ENCODE assay signal across 8 cellular contexts in genomic region chr2:47173986-47174730, GRCh38. TPM values are rescaled to one million over a fixed set of nuclear protein-coding genes. Genes with fewer than 3 reads are reported as not detected.
DNase-seq lines count a peak whose midpoint lies in the region; ATAC-seq and TF ChIP-seq lines count a peak whose summit lies in the region.

No MANE protein-coding gene starts in this region.

- peaks cover 69% of the 10 kb centered on the region for H3K4me1 Mint-ChIP-seq in CD8-positive, alpha-beta T cell (ENCODE audit: low read depth)

- no peak overlapping the region for H3K14ac ChIP-seq in neuronal stem cell (ENCODE audit: low read length)

- no CpG with 5 or more reads among the region's 9 CpGs for WGBS in neuronal stem cell (ENCODE audit: extremely low coverage in 2 of 2, insufficient read length in 2 of 2, insufficient replicate concordance in 1 of 2), 2 donors

- no peak overlapping the region for H2AFZ ChIP-seq in OCI-LY1 (ENCODE audit: low read length)
- H2AFZ ChIP-seq in neuronal stem cell (ENCODE audit: low read length): no peak overlapping the region

- H3K4me2 ChIP-seq in OCI-LY1 (ENCODE audit: low read length) (peak overlapping the region; percentile 84), neuronal stem cell (ENCODE audit: insufficient read depth, low read length, poor library complexity, severe bottlenecking) (peak overlapping the region; percentile 42)

- H3K4me1 ChIP-seq in CD8-positive, alpha-beta T cell (ENCODE audit: insufficient read depth, low read length): peaks cover 54% of the 10 kb centered on the region
- H3K4me1 ChIP-seq in OCI-LY1 (ENCODE audit: insufficient read depth, low read length, severe bottlenecking) (peaks cover 59% of the 10 kb centered on the region), neuronal stem cell (ENCODE audit: control insufficient read depth in 2 of 2, insufficient read depth in 1 of 2, low read depth in 1 of 2, low read length in 2 of 2) (peaks cover 17 to 41% of the 10 kb centered on the region in 2 donors)
- peaks cover 20% of the 10 kb centered on the region for H3K4me1 ChIP-seq in effector memory CD4-positive, alpha-beta T cell (ENCODE audit: control insufficient read depth, insufficient read depth, low read length, poor library complexity, severe bottlenecking)

- peak overlapping the region; percentile 92 for H3K4me3 Mint-ChIP-seq in CD8-positive, alpha-beta T cell

- H3K4me3 ChIP-seq in CD8-positive, alpha-beta T cell (ENCODE audit: low read depth, low read length): peak overlapping the region; percentile 49
- H3K4me3 ChIP-seq in OCI-LY1 (ENCODE audit: low read depth, low read length, poor library complexity, severe bottlenecking) (peak overlapping the region; percentile 96), neuronal stem cell (ENCODE audit: low read length in 2 of 2) (peak overlapping the region in 1 of 2 donors; percentile 92)
- peak overlapping the region; percentile 51 for H3K4me3 ChIP-seq in effector memory CD4-positive, alpha-beta T cell (ENCODE audit: insufficient read depth, low read depth, low read length, poor library complexity, severe bottlenecking)

- no peaks in the 10 kb centered on the region for H3F3A ChIP-seq in OCI-LY1 (ENCODE audit: insufficient read depth, low read length)

- no peaks in the 10 kb centered on the region for H3K27me3 ChIP-seq in CD8-positive, alpha-beta T cell (ENCODE audit: insufficient read depth, low read length)
- no peaks in the 10 kb centered on the region for H3K27me3 ChIP-seq in OCI-LY1 (ENCODE audit: insufficient read depth, low read length)
- H3K27me3 ChIP-seq in effector memory CD4-positive, alpha-beta T cell (replicated peaks; ENCODE audit: control insufficient read depth, insufficient read depth, low read length, poor library complexity, severe bottlenecking): no peaks in the 10 kb centered on the region
- H3K27me3 ChIP-seq in neuronal stem cell (ENCODE audit: control insufficient read depth in 3 of 3, insufficient read depth in 3 of 3, low read depth in 1 of 3, low read length in 3 of 3): no peaks in the 10 kb centered on the region

- H3K36me3 ChIP-seq in CD8-positive, alpha-beta T cell (ENCODE audit: insufficient read depth, low read length): peaks cover 7% of the 10 kb centered on the region
- H3K36me3 ChIP-seq in OCI-LY1 (ENCODE audit: insufficient read depth, low read length) (peaks cover 64% of the 10 kb centered on the region), neuronal stem cell (replicated peaks in 1 of 2; ENCODE audit: control insufficient read depth in 2 of 2, insufficient read depth in 2 of 2, low read length in 2 of 2) (peaks cover 4 to 59% of the 10 kb centered on the region in 2 donors)
- H3K36me3 ChIP-seq in effector memory CD4-positive, alpha-beta T cell (ENCODE audit: control insufficient read depth, insufficient read depth, low read length): no peaks in the 10 kb centered on the region

- intact Hi-C loops in CD8-positive, alpha-beta T cell (cut with DNase I, micrococcal nuclease): no loop called here
- intact Hi-C loops in left colon (cut with DNase I, micrococcal nuclease): no loop called here

- no peaks in the 10 kb centered on the region for H3K9me2 ChIP-seq in OCI-LY1 (ENCODE audit: low read depth, low read length)

- no peak for ATAC-seq in CD8-positive, alpha-beta T cell
- ATAC-seq in left lobe of liver: no peak
- ATAC-seq in left colon: no peak

- peak overlapping the region; percentile 89 for H3K27ac Mint-ChIP-seq in CD8-positive, alpha-beta T cell

- in situ Hi-C loops in GM13976 (cut with MboI; ENCODE audit: low sequenced_read_pairs, unreplicated experiment): no loop called here

- H3K18ac ChIP-seq in neuronal stem cell (ENCODE audit: low read length): no peak overlapping the region

- H3K9ac ChIP-seq in OCI-LY1 (ENCODE audit: low read length): peak overlapping the region; percentile 99
- no peak overlapping the region for H3K9ac ChIP-seq in neuronal stem cell (ENCODE audit: low read depth, low read length, poor library complexity)

- CTCF ChIA-PET in CD8-positive, alpha-beta T cell (lab: Charles Lee): no interaction called here

- no peak overlapping the region for H3K23ac ChIP-seq in neuronal stem cell (ENCODE audit: low read depth, low read length, poor library complexity)

- no peak overlapping the region for H2BK120ac ChIP-seq in neuronal stem cell (ENCODE audit: low read depth, low read length)

- peaks cover 70% of the 10 kb centered on the region for H3K79me2 ChIP-seq in OCI-LY1 (ENCODE audit: insufficient read depth, low read length)

- no peak overlapping the region for H3K4ac ChIP-seq in neuronal stem cell (ENCODE audit: low read length)

- TF ChIP-seq CTCF in CD8-positive, alpha-beta T cell (IDR thresholded peaks at IDR 0.05): no peak
- TF ChIP-seq CTCF in OCI-LY1 (IDR thresholded peaks at IDR 0.05; ENCODE audit: low read length) (no peak), GM13976 (IDR thresholded peaks at IDR 0.05; ENCODE audit: borderline replicate concordance, control extremely low read depth, extremely low read depth, insufficient read depth, missing control alignments) (no peak)

- H4K20me1 ChIP-seq in OCI-LY1 (ENCODE audit: insufficient read depth, low read length): 0 out of 2 replicates have a peak, but pooled peaks cover 5% of the 10 kb centered on the region

- no peaks in the 10 kb centered on the region for H3K9me3 ChIP-seq in CD8-positive, alpha-beta T cell (ENCODE audit: low read length)
- H3K9me3 ChIP-seq in OCI-LY1 (ENCODE audit: low read length) (no peaks in the 10 kb centered on the region), neuronal stem cell (replicated peaks in 1 of 2; ENCODE audit: control insufficient read depth in 2 of 2, insufficient read depth in 1 of 2, low read depth in 1 of 2, low read length in 2 of 2) (no peaks in the 10 kb centered on the region)
- H3K9me3 ChIP-seq in effector memory CD4-positive, alpha-beta T cell (ENCODE audit: control insufficient read depth, low read length): no peaks in the 10 kb centered on the region

- H2BK12ac ChIP-seq in neuronal stem cell (ENCODE audit: low read length): no peak overlapping the region

- H2AK5ac ChIP-seq in neuronal stem cell (ENCODE audit: low read depth, low read length): no peak overlapping the region

- H3K9me3 Mint-ChIP-seq in CD8-positive, alpha-beta T cell: no peaks in the 10 kb centered on the region

- H3K27ac ChIP-seq in CD8-positive, alpha-beta T cell (ENCODE audit: low read depth, low read length): peak overlapping the region; percentile 99
- no peak overlapping the region for H3K27ac ChIP-seq in OCI-LY1 (ENCODE audit: low read depth, low read length, poor library complexity, severe bottlenecking)
- H3K27ac ChIP-seq in effector memory CD4-positive, alpha-beta T cell (ENCODE audit: insufficient read depth, low read length, poor library complexity, severe bottlenecking): peak overlapping the region; percentile 69
- H3K27ac ChIP-seq in neuronal stem cell (replicated peaks; ENCODE audit: low read length): no peak overlapping the region

- DNase-seq in CD8-positive, alpha-beta T cell: no peak
- no peak for DNase-seq in effector memory CD4-positive, alpha-beta T cell
- DNase-seq in neuronal stem cell (ENCODE audit: low spot score): no peak
- no peak for DNase-seq in GOT3 (lab: John Stamatoyannopoulos, UW)
- DNase-seq in left lobe of liver (ENCODE audit: low spot score): no peak
- no peak for DNase-seq in left colon
- no peak for DNase-seq in GM13976 (ENCODE audit: low spot score)

- H4K8ac ChIP-seq in neuronal stem cell (ENCODE audit: low read depth, low read length): no peak overlapping the region

- POLR2A ChIA-PET in CD8-positive, alpha-beta T cell (lab: Charles Lee): interaction anchor here (0.8 kb wide), 1 partner anchor 18 kb away, joined by 3 read pairs; no protein-coding TSS in a partner anchor

- peaks cover 33% of the 10 kb centered on the region for H3K36me3 Mint-ChIP-seq in CD8-positive, alpha-beta T cell

- peaks cover 3% of the 10 kb centered on the region for H3K79me1 ChIP-seq in neuronal stem cell (ENCODE audit: low read depth, low read length)

- H2BK5ac ChIP-seq in neuronal stem cell (ENCODE audit: low read length): no peak overlapping the region

- H3K27me3 Mint-ChIP-seq in CD8-positive, alpha-beta T cell (ENCODE audit: low read depth): no peaks in the 10 kb centered on the region

- H4K91ac ChIP-seq in neuronal stem cell (ENCODE audit: low read depth, low read length, poor library complexity): no peak overlapping the region

- H2BK15ac ChIP-seq in neuronal stem cell (ENCODE audit: low read length): no peak overlapping the region

RNA-seq across cellular contexts. Expression of gene CALM2, which starts 2.2 kb away (rescaled TPM):
- total RNA-seq in CD8-positive, alpha-beta T cell: 100 to 1,000 TPM; 185 to 201 TPM
- polyA plus RNA-seq in neuronal stem cell (2013, experiment 1 of 2): 755 TPM
- polyA plus RNA-seq in neuronal stem cell (2013, experiment 2 of 2): 761 TPM
- total RNA-seq in left lobe of liver: 141 TPM
- total RNA-seq in left colon: 100 to 1,000 TPM; 744 to 751 TPM

RNA-seq across cellular contexts. Expression of gene STPG4, which starts 19.1 kb away (rescaled TPM):
- total RNA-seq in CD8-positive, alpha-beta T cell: under 1 TPM in 1 of 2 experiments, not detected in 1; 0.39 TPM
- polyA plus RNA-seq in neuronal stem cell (2013, experiment 1 of 2): not detected
- polyA plus RNA-seq in neuronal stem cell (2013, experiment 2 of 2): 0.03 TPM
- total RNA-seq in left lobe of liver (not detected), left colon (under 1 TPM; 0.43 to 0.47 TPM)

Comparison
In these comparisons a context has a peak if more than half of its experiments do, and no peak if none do; other contexts are left out.
1. H3K27ac ChIP-seq: peak in CD8-positive, alpha-beta T cell (single experiment) and effector memory CD4-positive, alpha-beta T cell (single experiment); none in OCI-LY1 (single experiment) and neuronal stem cell (single experiment).